1 cellular context compared by ENCODE assay signal in genomic region chr7:150572496-150572895, GRCh38.
TF ChIP-seq lines count a peak whose summit lies in the region.

No MANE protein-coding gene starts in this region.

TF ChIP-seq in K562, 482 proteins besides CTCF, POLR2A, EP300 and RAD21:
- TF ChIP-seq TAL1 (IDR thresholded peaks at IDR 0.05) (no peak), ZNF253 (CRISPR knock-in tag; conservative IDR thresholded peaks at IDR 0.05) (no peak), ZBTB11 (CRISPR knock-in tag; IDR thresholded peaks at IDR 0.05) (peak in 2 of 3 experiments; percentile 23 to 86; a peak in 2 of 6 replicates)
